ENCODE assay signal across 9 cellular contexts in genomic region chr1:18110968-18111367, GRCh38. TPM values are rescaled to one million over a fixed set of nuclear protein-coding genes. Genes with fewer than 3 reads are reported as not detected.
DNase-seq lines count a peak whose midpoint lies in the region; ATAC-seq and TF ChIP-seq lines count a peak whose summit lies in the region.
"Had no signal": no experiment of that assay in that cellular context is flagged by ENCODE, and none has a peak within 500 bp of the region (broad histone marks: within the 10 kb centered on the region; RNA-seq: fewer than 3 reads in every experiment).

No MANE protein-coding gene starts in this region.

- H3K27me3 Mint-ChIP-seq in endodermal cell (ENCODE audit: insufficient read depth) (peaks cover 93% of the 10 kb centered on the region), nephron (ENCODE audit: low read depth) (peaks cover 98% of the 10 kb centered on the region)

- H3K36me3 ChIP-seq in endodermal cell (ENCODE audit: control insufficient read depth, insufficient read depth, low read length): no peaks in the 10 kb centered on the region
- H3K36me3 ChIP-seq in body of pancreas (replicated peaks in 1 of 2; ENCODE audit: insufficient read depth in 1 of 2, low read depth in 2 of 2): no peaks in the 10 kb centered on the region

- H3K27ac ChIP-seq in endodermal cell (ENCODE audit: low read depth, low read length): no peak overlapping the region
- H3K27ac ChIP-seq in body of pancreas: no peak overlapping the region

- H3K4me3 ChIP-seq in endodermal cell (ENCODE audit: low read length) (peak overlapping the region; percentile 72), body of pancreas (no peak overlapping the region)

- H3K9me3 ChIP-seq in endodermal cell (ENCODE audit: control insufficient read depth, low read length) (no peaks in the 10 kb centered on the region), body of pancreas (no peaks in the 10 kb centered on the region)

- intact Hi-C loops in body of pancreas (cut with DNase I): no loop called here

- TF ChIP-seq POLR2A in body of pancreas (IDR thresholded peaks at IDR 0.05) (no peak), erythroblast (IDR thresholded peaks at IDR 0.05; ENCODE audit: low read length) (no peak)

- TF ChIP-seq CTCF in endodermal cell (conservative IDR thresholded peaks at IDR 0.05) (no peak), nephron (IDR thresholded peaks at IDR 0.05; ENCODE audit: unreplicated experiment in 3 of 3) (no peak), body of pancreas (IDR thresholded peaks at IDR 0.05) (no peak)

- H3K36me3 Mint-ChIP-seq in endodermal cell (ENCODE audit: low read depth) (no peaks in the 10 kb centered on the region), nephron (ENCODE audit: low read depth) (no peaks in the 10 kb centered on the region)

- H3K4me1 Mint-ChIP-seq in endodermal cell (peaks cover 17% of the 10 kb centered on the region), nephron (peaks cover 23% of the 10 kb centered on the region)

- H3K4me3 Mint-ChIP-seq in endodermal cell (peak overlapping the region; percentile 49), nephron (peak overlapping the region; percentile 34 to 44 (median 42))

- H3K4me1 ChIP-seq in endodermal cell (ENCODE audit: control insufficient read depth, insufficient read depth, low read length) (peaks cover 6% of the 10 kb centered on the region), body of pancreas (peaks cover 12% of the 10 kb centered on the region)

- H3K9ac ChIP-seq in endodermal cell (ENCODE audit: extremely low read depth, low read length, poor library complexity, severe bottlenecking): no peak overlapping the region

- H3K27ac Mint-ChIP-seq in endodermal cell: no peak overlapping the region
- H3K27ac Mint-ChIP-seq in nephron: no peak overlapping the region

- H3K9me3 Mint-ChIP-seq in endodermal cell: no peaks in the 10 kb centered on the region
- no peaks in the 10 kb centered on the region for H3K9me3 Mint-ChIP-seq in nephron

- no peak for ATAC-seq in body of pancreas

- WGBS in endodermal cell (ENCODE audit: insufficient coverage in 1 of 2, insufficient read length in 1 of 2), 2 experiments: 0 to 1% methylated on average over 3 to 30 of the region's 30 CpGs
- WGBS in body of pancreas, 2 donors: 5 to 7% methylated on average over 10 to 30 of the region's 30 CpGs

- H3K27me3 ChIP-seq in endodermal cell (ENCODE audit: control insufficient read depth, insufficient read depth, low read length, poor library complexity, severe bottlenecking): peaks cover 94% of the 10 kb centered on the region
- peaks cover 0 to 38% of the 10 kb centered on the region in 2 donors for H3K27me3 ChIP-seq in body of pancreas

- DNase-seq in stimulated activated CD4-positive, alpha-beta T cell treated with anti-CD3 and anti-CD28 coated beads, Interleukin-15, amount 100 ng/mL, for 24 hours: peak; percentile 36
- DNase-seq in stimulated activated CD4-positive, alpha-beta T cell treated with anti-CD3 and anti-CD28 coated beads, Interleukin-2, amount 100 ng/mL, for 48 hours: no peak
- DNase-seq in endodermal cell (peak; percentile 72), body of pancreas (no peak), NCI-H748 (lab: John Stamatoyannopoulos, UW; ENCODE audit: unreplicated experiment) (no peak), erythroblast (lab: John Stamatoyannopoulos, UW) (no peak)
- no peak for DNase-seq in activated CD4-positive, CD25-positive, alpha-beta regulatory T cell (lab: John Stamatoyannopoulos, UW)
- DNase-seq: NCI-H2171 treated with DMSO at 0.1 percent for 48 hours had no signal

RNA-seq across cellular contexts. Expression of gene IGSF21, which starts 3.4 kb away (rescaled TPM):
- total RNA-seq in endodermal cell: 1 to 10 TPM; 1.3 to 1.7 TPM
- 2.9 TPM for polyA plus RNA-seq in endodermal cell (2013, experiment 1 of 2)
- polyA plus RNA-seq in endodermal cell (2013, experiment 2 of 2): 1.7 TPM
- total RNA-seq in body of pancreas: 1 to 10 TPM in 1 of 2 donors, under 1 TPM in 1; 0.33 to 2.1 TPM

Comparison
In these comparisons a context has a peak if more than half of its experiments do, and no peak if none do; other contexts are left out.
1. DNase-seq: peak in stimulated activated CD4-positive, alpha-beta T cell treated with anti-CD3 and anti-CD28 coated beads, Interleukin-15, amount 100 ng/mL, for 24 hours (single experiment) and endodermal cell (single experiment); none in stimulated activated CD4-positive, alpha-beta T cell treated with anti-CD3 and anti-CD28 coated beads, Interleukin-2, amount 100 ng/mL, for 48 hours (0 of 2), body of pancreas (0 of 4), activated CD4-positive, CD25-positive, alpha-beta regulatory T cell (0 of 4), NCI-H748 (single experiment) and erythroblast (0 of 2).